12 cellular contexts compared by ENCODE assay signal in the genomic region with DNA sequence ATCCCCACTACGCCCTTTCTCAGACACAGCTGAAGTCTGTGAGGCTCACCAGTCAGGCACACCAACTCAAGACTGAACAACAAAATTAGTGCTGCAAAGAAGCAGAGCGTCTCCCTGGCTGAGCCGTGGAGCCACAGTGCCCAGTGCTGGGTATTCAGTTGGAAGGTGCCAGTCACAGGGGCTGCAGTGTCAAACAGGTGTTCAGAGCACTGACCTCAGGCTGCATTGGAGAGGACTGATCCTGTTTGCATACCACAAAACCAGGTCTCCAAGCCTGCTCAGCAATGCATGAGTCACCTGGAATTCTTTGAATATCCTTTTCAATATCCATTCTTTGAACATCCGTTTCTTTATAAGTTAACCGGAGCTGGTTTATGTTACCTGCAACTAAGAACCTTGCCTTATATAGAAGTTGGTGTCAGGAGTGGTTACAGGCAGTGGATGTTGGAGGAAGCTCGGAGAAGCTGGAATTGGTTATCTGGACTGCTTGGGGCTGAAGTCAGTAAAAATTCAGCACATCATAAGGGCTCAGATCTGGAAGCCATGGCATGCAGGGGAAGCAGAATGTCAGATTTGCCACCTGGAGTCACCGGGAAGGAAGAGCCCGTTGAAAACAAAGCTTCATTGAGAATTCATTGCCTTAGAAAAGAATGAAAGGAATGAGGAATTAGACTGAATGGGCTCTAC. TPM values are rescaled to one million over a fixed set of nuclear protein-coding genes. Genes with fewer than 3 reads are reported as not detected.
A peak's percentile ranks its signal among the peaks of the same experiment; 100 is the strongest.
DNase-seq lines count a peak whose midpoint lies in the region; ATAC-seq and TF ChIP-seq lines count a peak whose summit lies in the region.
"Had no signal": no experiment of that assay in that cellular context is flagged by ENCODE, and none has a peak within 500 bp of the region (broad histone marks: within the 10 kb centered on the region; RNA-seq: fewer than 3 reads in every experiment).

No MANE protein-coding gene starts in this region.

- H3K23ac ChIP-seq in neuronal stem cell (ENCODE audit: low read depth, low read length, poor library complexity) = no peak overlapping the region

- no peaks in the 10 kb centered on the region for H3K36me3 Mint-ChIP-seq in endodermal cell (ENCODE audit: low read depth)
- H3K36me3 Mint-ChIP-seq: activated naive CD4-positive, alpha-beta T cell treated with anti-CD3 and anti-CD28 coated beads, Interleukin-2, amount 50 U/mL, for 72 hours had no signal

- H3K14ac ChIP-seq in neuronal stem cell (ENCODE audit: low read length) = no peak overlapping the region

- H2BK120ac ChIP-seq in neuronal stem cell (ENCODE audit: low read depth, low read length) = peak overlapping the region; percentile 48

- ATAC-seq in GM21717 (IDR thresholded peaks at IDR 0.05; ENCODE audit: unreplicated experiment) (no peak), GM19455 (IDR thresholded peaks at IDR 0.05; ENCODE audit: unreplicated experiment) (no peak)
- ATAC-seq: activated naive CD4-positive, alpha-beta T cell treated with anti-CD3 and anti-CD28 coated beads, Interleukin-2, amount 50 U/mL, for 72 hours had no signal

- peak overlapping the region; percentile 9 for H2BK15ac ChIP-seq in neuronal stem cell (ENCODE audit: low read length)

- peak overlapping the region; percentile 49 for H4K91ac ChIP-seq in neuronal stem cell (ENCODE audit: low read depth, low read length, poor library complexity)

- no peaks in the 10 kb centered on the region for H3K27me3 ChIP-seq in endodermal cell (ENCODE audit: control insufficient read depth, insufficient read depth, low read length, poor library complexity, severe bottlenecking)
- H3K27me3 ChIP-seq in neuronal stem cell (ENCODE audit: control insufficient read depth in 3 of 3, insufficient read depth in 3 of 3, low read depth in 1 of 3, low read length in 3 of 3) = no peaks in the 10 kb centered on the region
- H3K27me3 ChIP-seq in Karpas-422 (ENCODE audit: low read length) = no peaks in the 10 kb centered on the region

- TF ChIP-seq CTCF in endodermal cell (conservative IDR thresholded peaks at IDR 0.05) = no peak

- DNase-seq in ELF-1 (ENCODE audit: low read depth, low spot score) = peak; percentile 67
- peak; percentile 80 for DNase-seq in LHCN-M2 (ENCODE audit: low read depth)
- peak; percentile 82 for DNase-seq in endodermal cell
- DNase-seq in neuronal stem cell (ENCODE audit: low spot score) = peak; percentile 45
- no peak for DNase-seq in NCI-H524 (lab: John Stamatoyannopoulos, UW)
- DNase-seq in Karpas-422 = no peak
- DNase-seq: NCI-H69 had no signal

- H3K36me3 ChIP-seq in endodermal cell (ENCODE audit: control insufficient read depth, insufficient read depth, low read length) = no peaks in the 10 kb centered on the region
- H3K36me3 ChIP-seq in neuronal stem cell (replicated peaks in 1 of 2; ENCODE audit: control insufficient read depth in 2 of 2, insufficient read depth in 2 of 2, low read length in 2 of 2) = no peaks in the 10 kb centered on the region
- H3K36me3 ChIP-seq in Karpas-422 (ENCODE audit: insufficient read depth, low read length) = no peaks in the 10 kb centered on the region
- H3K36me3 ChIP-seq: neutrophil had no signal

- no peaks in the 10 kb centered on the region for H3K4me1 ChIP-seq in endodermal cell (ENCODE audit: control insufficient read depth, insufficient read depth, low read length)
- peaks cover 19 to 23% of the 10 kb centered on the region in 2 donors for H3K4me1 ChIP-seq in neuronal stem cell (ENCODE audit: control insufficient read depth in 2 of 2, insufficient read depth in 1 of 2, low read depth in 1 of 2, low read length in 2 of 2)
- H3K4me1 ChIP-seq in Karpas-422 (ENCODE audit: low read length) = no peaks in the 10 kb centered on the region

- peaks cover 1% of the 10 kb centered on the region; the same call in 1 of the 2 replicates for H4K20me1 ChIP-seq in Karpas-422 (ENCODE audit: insufficient read depth, low read depth, low read length)

- H3K27ac ChIP-seq in endodermal cell (ENCODE audit: low read depth, low read length) (no peak overlapping the region), neuronal stem cell (replicated peaks; ENCODE audit: low read length) (peak overlapping the region; percentile 50), Karpas-422 (ENCODE audit: low read length) (no peak overlapping the region)
- H3K27ac ChIP-seq: neutrophil, VCaP had no signal

- H3K4me2 ChIP-seq in neuronal stem cell (ENCODE audit: insufficient read depth, low read length, poor library complexity, severe bottlenecking) (peak overlapping the region; percentile 40), Karpas-422 (ENCODE audit: low read depth, low read length, poor library complexity, severe bottlenecking) (no peak overlapping the region)

- WGBS in endodermal cell (ENCODE audit: insufficient coverage in 1 of 2, insufficient read length in 1 of 2), 2 experiments = 49 to 55% methylated on average over 4 to 8 of the region's 8 CpGs
- no CpG with 5 or more reads among the region's 8 CpGs for WGBS in neuronal stem cell (ENCODE audit: extremely low coverage in 2 of 2, insufficient read length in 2 of 2, insufficient replicate concordance in 1 of 2), 2 donors

- peak overlapping the region; percentile 40 for H3K4ac ChIP-seq in neuronal stem cell (ENCODE audit: low read length)

- no peaks in the 10 kb centered on the region for H3K79me2 ChIP-seq in Karpas-422 (ENCODE audit: low read length)

- no peaks in the 10 kb centered on the region for H3K27me3 Mint-ChIP-seq in endodermal cell (ENCODE audit: insufficient read depth)

- no peak overlapping the region for H2BK5ac ChIP-seq in neuronal stem cell (ENCODE audit: low read length)

- H3K4me3 Mint-ChIP-seq in endodermal cell = peak overlapping the region; percentile 23

- H3K9me3 Mint-ChIP-seq in endodermal cell = peaks cover 12% of the 10 kb centered on the region
- H3K9me3 Mint-ChIP-seq: activated naive CD4-positive, alpha-beta T cell treated with anti-CD3 and anti-CD28 coated beads, Interleukin-2, amount 50 U/mL, for 72 hours had no signal

- no peaks in the 10 kb centered on the region for H3K79me1 ChIP-seq in neuronal stem cell (ENCODE audit: low read depth, low read length)

- H3K18ac ChIP-seq in neuronal stem cell (ENCODE audit: low read length) = peak overlapping the region; percentile 86

- peak overlapping the region; percentile 25 for H2AK5ac ChIP-seq in neuronal stem cell (ENCODE audit: low read depth, low read length)

- peak overlapping the region; percentile 24 for H2BK12ac ChIP-seq in neuronal stem cell (ENCODE audit: low read length)

- H3K9ac ChIP-seq in endodermal cell (ENCODE audit: extremely low read depth, low read length, poor library complexity, severe bottlenecking) = no peak overlapping the region
- no peak overlapping the region for H3K9ac ChIP-seq in neuronal stem cell (ENCODE audit: low read depth, low read length, poor library complexity)
- H3K9ac ChIP-seq in Karpas-422 (ENCODE audit: low read length) = no peak overlapping the region

- H3K4me1 Mint-ChIP-seq in endodermal cell = peaks cover 24% of the 10 kb centered on the region

- H3K4me3 ChIP-seq in endodermal cell (ENCODE audit: low read length) (no peak overlapping the region), neuronal stem cell (ENCODE audit: low read length in 2 of 2) (no peak overlapping the region), Karpas-422 (ENCODE audit: low read length) (no peak overlapping the region)

- H3K9me3 ChIP-seq in endodermal cell (ENCODE audit: control insufficient read depth, low read length) = no peaks in the 10 kb centered on the region
- no peaks in the 10 kb centered on the region for H3K9me3 ChIP-seq in neuronal stem cell (replicated peaks in 1 of 2; ENCODE audit: control insufficient read depth in 2 of 2, insufficient read depth in 1 of 2, low read depth in 1 of 2, low read length in 2 of 2)
- H3K9me3 ChIP-seq in Karpas-422 (ENCODE audit: low read length) = no peaks in the 10 kb centered on the region
- H3K9me3 ChIP-seq: neutrophil had no signal

- H2AFZ ChIP-seq in neuronal stem cell (ENCODE audit: low read length) = no peak overlapping the region
- no peak overlapping the region for H2AFZ ChIP-seq in Karpas-422 (ENCODE audit: low read length)

- no peaks in the 10 kb centered on the region for H3K9me2 ChIP-seq in Karpas-422 (replicated peaks; ENCODE audit: insufficient read depth, low read length)

- H3K27ac Mint-ChIP-seq in endodermal cell = peak overlapping the region; percentile 79
- H3K27ac Mint-ChIP-seq: activated naive CD4-positive, alpha-beta T cell treated with anti-CD3 and anti-CD28 coated beads, Interleukin-2, amount 50 U/mL, for 72 hours had no signal

- no peak overlapping the region for H4K8ac ChIP-seq in neuronal stem cell (ENCODE audit: low read depth, low read length)

RNA-seq across cellular contexts. Expression of a gene that starts 30.3 kb away (rescaled TPM):
- total RNA-seq in LHCN-M2 (2014; rRNA removed) = 1.2 and 4.1 TPM in 2 replicates
- 2.8 TPM for polyA plus RNA-seq in LHCN-M2 (2012)
- 10 to 100 TPM in 1 of 2 donors, 1 to 10 TPM in 1; 5.9 to 10.4 TPM for total RNA-seq in endodermal cell
- 3.5 TPM for polyA plus RNA-seq in endodermal cell (2013, experiment 1 of 2)
- 3.3 TPM for polyA plus RNA-seq in endodermal cell (2013, experiment 2 of 2)
- polyA plus RNA-seq in neuronal stem cell (2013, experiment 1 of 2) = 2.6 TPM
- polyA plus RNA-seq in neuronal stem cell (2013, experiment 2 of 2) = 2.8 TPM
- total RNA-seq in Karpas-422 (2014; rRNA removed; shearing (Covaris generic); ENCODE audit: low replicate concordance) = 0.43 and 2.9 TPM in 2 replicates

Comparison
In these comparisons a context has a peak if more than half of its experiments do, and no peak if none do; other contexts are left out.
1. DNase-seq: peak in ELF-1 (single experiment), LHCN-M2 (single experiment), endodermal cell (single experiment) and neuronal stem cell (single experiment); none in NCI-H524 (0 of 2) and Karpas-422 (single experiment).